Comparison of ENCODE assay signal across 16 cellular contexts in genomic region chr2:144419218-144419617, GRCh38.
DNase-seq lines count a peak whose midpoint lies in the region; ATAC-seq, FAIRE-seq and TF ChIP-seq lines count a peak whose summit lies in the region.
"Had no signal": no experiment of that assay in that cellular context is flagged by ENCODE, and none has a peak within 500 bp of the region (broad histone marks: within the 10 kb centered on the region; RNA-seq: fewer than 3 reads in every experiment).

No MANE protein-coding gene starts in this region.

- in situ Hi-C loops in K562 (cut with MboI) = no loop called here

- no peaks in the 10 kb centered on the region for H3K4me1 ChIP-seq in K562 (replicated peaks in 1 of 2; ENCODE audit: control insufficient read depth in 2 of 2, insufficient read depth in 2 of 2, low read length in 2 of 2)
- no peaks in the 10 kb centered on the region for H3K4me1 ChIP-seq in GM23338 (ENCODE audit: insufficient read depth)

- 0 out of 2 replicates have a peak, but pooled peaks cover 3% of the 10 kb centered on the region for H3K9me2 ChIP-seq in GM23338 (ENCODE audit: insufficient read depth)

- H3K4me2 ChIP-seq in K562 (ENCODE audit: insufficient read depth, low read length) (no peak overlapping the region), GM23338 (no peak overlapping the region)

- no peak overlapping the region for H3K27ac ChIP-seq in K562 (ENCODE audit: extremely low read depth, low read depth, low read length)
- H3K27ac ChIP-seq in GM23338 (ENCODE audit: low read depth) = no peak overlapping the region
- H3K27ac ChIP-seq: GM23248 had no signal

- FAIRE-seq in K562 (lab: Jason Lieb, UNC) = no peak
- FAIRE-seq: G401.6, GM12892 had no signal

- H3K27me3 ChIP-seq in K562 (ENCODE audit: control insufficient read depth in 2 of 2, insufficient read depth in 2 of 2, low read length in 2 of 2) (no peaks in the 10 kb centered on the region), GM23338 (ENCODE audit: insufficient read depth) (no peaks in the 10 kb centered on the region)

- H3K27ac Mint-ChIP-seq in immature natural killer cell (peak overlapping the region in 4 of 6 donors; percentile 54 to 71 (median 64)), GM23338 (no peak overlapping the region), Calu3 (ENCODE audit: unreplicated experiment) (no peak overlapping the region)
- H3K27ac Mint-ChIP-seq: CD4-positive, alpha-beta memory T cell; H9 had no signal

- intact Hi-C loops in Right ventricle myocardium superior (cut with DNase I) (no loop called here), Right ventricle myocardium inferior (cut with DNase I) (no loop called here), K562 (cut with micrococcal nuclease) (no loop called here), Calu3 (cut with micrococcal nuclease; ENCODE audit: unreplicated experiment) (no loop called here)

- H3K4me3 ChIP-seq in K562 (no peak overlapping the region), GM23338 (no peak overlapping the region)
- H3K4me3 ChIP-seq: GM23248 had no signal

- WGBS in K562 (ENCODE audit: insufficient coverage, low coverage, missing lambda C conversion rate) = 98% methylated on average over 3 of the region's 3 CpGs

- TF ChIP-seq CTCF in K562 (IDR thresholded peaks at IDR 0.05 in 2 of 3, conservative IDR thresholded peaks at IDR 0.05 in 1 of 3; ENCODE audit: insufficient read depth in 2 of 3, low read depth in 1 of 3, low read length in 3 of 3) (no peak), GM23338 (conservative IDR thresholded peaks at IDR 0.05; ENCODE audit: low read depth in 2 of 2) (no peak), Calu3 (IDR thresholded peaks at IDR 0.05; ENCODE audit: unreplicated experiment) (no peak)

- H3K36me3 Mint-ChIP-seq in immature natural killer cell (peaks cover 29 to 47% (median 40%) of the 10 kb centered on the region in 3 donors), GM23338 (ENCODE audit: low read depth) (no peaks in the 10 kb centered on the region), Calu3 (ENCODE audit: insufficient read depth, unreplicated experiment) (no peaks in the 10 kb centered on the region)
- H3K36me3 Mint-ChIP-seq: CD4-positive, alpha-beta memory T cell had no signal

- peaks cover 45% of the 10 kb centered on the region for H3K79me2 ChIP-seq in K562 (ENCODE audit: control insufficient read depth, insufficient read depth, low read length)
- H3K79me2 ChIP-seq in GM23338 (replicated peaks; ENCODE audit: insufficient read depth) = no peaks in the 10 kb centered on the region

- BruUV-seq in K562 (replicated peaks; lab: Mats Ljungman, UMichigan) (no TSS peak), Calu3 (replicated peaks; lab: Mats Ljungman, UMichigan) (no TSS peak)

- H3K9ac ChIP-seq in K562 (ENCODE audit: insufficient read depth in 1 of 2, low read depth in 2 of 2, low read length in 2 of 2) = no peak overlapping the region
- H3K9ac ChIP-seq: GM23248 had no signal

- ATAC-seq in Right ventricle myocardium superior (ENCODE audit: poor library complexity) (peak; percentile 44), Right ventricle myocardium inferior (no peak), K562 (no peak), GM23338 (no peak)
- ATAC-seq: HCT116 had no signal

- TF ChIP-seq RAD21 in K562 (CRISPR knock-in tag; conservative IDR thresholded peaks at IDR 0.05 in 1 of 2, IDR thresholded peaks at IDR 0.05 in 1 of 2) = no peak

- H3K4me3 Mint-ChIP-seq in immature natural killer cell = no peak overlapping the region
- H3K4me3 Mint-ChIP-seq in GM23338 = no peak overlapping the region
- H3K4me3 Mint-ChIP-seq in Calu3 (ENCODE audit: low read depth, unreplicated experiment) = no peak overlapping the region
- H3K4me3 Mint-ChIP-seq: CD4-positive, alpha-beta memory T cell; H9 had no signal

- no peaks in the 10 kb centered on the region for H3K9me3 ChIP-seq in K562 (replicated peaks; ENCODE audit: control insufficient read depth, insufficient read depth, low read depth, low read length)

- POLR2A ChIA-PET in K562 (lab: Yijun Ruan, JAX) = no interaction called here

- H3K9me3 Mint-ChIP-seq in immature natural killer cell = no peaks in the 10 kb centered on the region
- no peaks in the 10 kb centered on the region for H3K9me3 Mint-ChIP-seq in GM23338
- H3K9me3 Mint-ChIP-seq in Calu3 (ENCODE audit: low read depth, unreplicated experiment) = no peaks in the 10 kb centered on the region
- H3K9me3 Mint-ChIP-seq: H9 had no signal

- H2AFZ ChIP-seq in K562 (ENCODE audit: low read depth, low read length) (no peak overlapping the region), GM23338 (no peak overlapping the region)
- H2AFZ ChIP-seq: GM23248 had no signal

- CTCF ChIA-PET in K562 (lab: Yijun Ruan, JAX; ENCODE audit: low intra/inter-chr PET ratio) = no interaction called here
- CTCF ChIA-PET in Calu3 (lab: Charles Lee) = no interaction called here

- H4K20me1 ChIP-seq in K562 (replicated peaks; ENCODE audit: control insufficient read depth, insufficient read depth, low read length) = no peaks in the 10 kb centered on the region
- H4K20me1 ChIP-seq in GM23338 (replicated peaks; ENCODE audit: insufficient read depth) = no peaks in the 10 kb centered on the region

- no peak for TF ChIP-seq EP300 in K562 (IDR thresholded peaks at IDR 0.05; ENCODE audit: low read length)

- peaks cover 58 to 64% of the 10 kb centered on the region in 2 donors for H3K4me1 Mint-ChIP-seq in immature natural killer cell
- H3K4me1 Mint-ChIP-seq in GM23338 = no peaks in the 10 kb centered on the region
- no peaks in the 10 kb centered on the region for H3K4me1 Mint-ChIP-seq in Calu3 (ENCODE audit: low read depth, unreplicated experiment)
- H3K4me1 Mint-ChIP-seq: H9 had no signal

- no peak for TF ChIP-seq POLR2A in K562 (conservative IDR thresholded peaks at IDR 0.05)

- DNase-seq in Right ventricle myocardium superior (no peak), Right ventricle myocardium inferior (ENCODE audit: missing footprints) (no peak), K562 (ENCODE audit: extremely low read depth in 1 of 4, low spot score in 3 of 4) (no peak), immature natural killer cell (no peak), GM23338 (ENCODE audit: low spot score) (no peak), Calu3 (no peak)
- DNase-seq: C1 segment of cervical spinal cord; CD4-positive, alpha-beta memory T cell; COR-L47; DMS153; DND-41; GM23248; H9 had no signal

- H3K27me3 Mint-ChIP-seq in immature natural killer cell (ENCODE audit: low read depth in 3 of 3) = peaks cover 0 to 20% (median 6%) of the 10 kb centered on the region in 3 donors
- H3K27me3 Mint-ChIP-seq in GM23338 (ENCODE audit: insufficient read depth, low read depth, poor library complexity) = no peaks in the 10 kb centered on the region
- no peaks in the 10 kb centered on the region for H3K27me3 Mint-ChIP-seq in Calu3 (ENCODE audit: unreplicated experiment)

- H3K9me1 ChIP-seq in K562 (ENCODE audit: control insufficient read depth, insufficient read depth, low read length) = no peaks in the 10 kb centered on the region

- H3F3A ChIP-seq in GM23338 (replicated peaks; ENCODE audit: low read depth) = no peaks in the 10 kb centered on the region

- peaks cover 93% of the 10 kb centered on the region for H3K36me3 ChIP-seq in K562 (ENCODE audit: control insufficient read depth, insufficient read depth, low read length)
- H3K36me3 ChIP-seq in GM23338 (ENCODE audit: insufficient read depth) = no peaks in the 10 kb centered on the region

TF ChIP-seq in K562, 482 proteins besides CTCF, POLR2A, EP300 and RAD21:
- 0 out of 2 replicates have a peak, but pooled peaks have one; percentile 28 for TF ChIP-seq POLR2G (IDR thresholded peaks at IDR 0.05; ENCODE audit: low read depth, low read length)
- no peak for TF ChIP-seq ATF4 (CRISPR knock-in tag; IDR thresholded peaks at IDR 0.05)

Comparison
In these comparisons a context has a peak if more than half of its experiments do, and no peak if none do; other contexts are left out.
1. H3K27ac Mint-ChIP-seq: peak in immature natural killer cell (4 of 6); none in GM23338 (single experiment) and Calu3 (single experiment).